Comparison of ENCODE assay signal across 22 cellular contexts in genomic region chr10:81021428-81022129, GRCh38.
A peak's percentile ranks its signal among the peaks of the same experiment; 100 is the strongest.
DNase-seq lines count a peak whose midpoint lies in the region; ATAC-seq and TF ChIP-seq lines count a peak whose summit lies in the region.
"Had no signal": no experiment of that assay in that cellular context is flagged by ENCODE, and none has a peak within 500 bp of the region (broad histone marks: within the 10 kb centered on the region; RNA-seq: fewer than 3 reads in every experiment).

No MANE protein-coding gene starts in this region.

- intact Hi-C loops in colonic mucosa (cut with DNase I): no loop called here

- TF ChIP-seq CTCF in NB4 (IDR thresholded peaks at IDR 0.05; ENCODE audit: low read depth, low read length) (no peak), colonic mucosa (IDR thresholded peaks at IDR 0.05) (no peak)

- H3K36me3 ChIP-seq in colonic mucosa: no peaks in the 10 kb centered on the region
- H3K36me3 ChIP-seq: HAP-1, prostate gland had no signal

- peak; percentile 71 for DNase-seq in NB4 (ENCODE audit: low read depth)
- no peak for DNase-seq in stimulated activated naive B cell treated with anti-CD40 and anti-IgM and Interleukin-4, amounts not matched to agents 10 μg/mL and 1 μg/mL and 100 μg/mL, for 72 hours
- DNase-seq in stimulated activated effector memory CD8-positive, alpha-beta T cell treated with anti-CD3 and anti-CD28 coated beads, Interleukin-12 subunit alpha, Interleukin-12 subunit beta, amount 100 ng/mL, for 72 hours (ENCODE audit: low spot score in 2 of 2): no peak
- DNase-seq in colonic mucosa: no peak
- DNase-seq in COR-L47 (lab: John Stamatoyannopoulos, UW): no peak
- DNase-seq: activated CD4-positive, CD25-positive, alpha-beta regulatory T cell; activated naive CD8-positive, alpha-beta T cell treated with anti-CD3 and anti-CD28 coated beads for 36 hours; hypothalamus; NCI-H187; NCI-H345; nephron progenitor cell; stimulated activated CD4-positive, alpha-beta T cell treated with anti-CD3 and anti-CD28 coated beads, Interleukin-2, amount 100 ng/mL, for 48 hours had no signal

- H3K9ac ChIP-seq in colonic mucosa (ENCODE audit: low read depth in 2 of 2, low read length in 2 of 2): no peak overlapping the region

- no peaks in the 10 kb centered on the region for H3K9me3 ChIP-seq in colonic mucosa
- H3K9me3 ChIP-seq: HAP-1, prostate gland had no signal

- no peaks in the 10 kb centered on the region for H3K4me1 Mint-ChIP-seq in stimulated activated naive B cell treated with anti-CD40 and anti-IgM and Interleukin-4, amounts not matched to agents 10 μg/mL and 1 μg/mL and 100 μg/mL, for 72 hours
- H3K4me1 Mint-ChIP-seq in stimulated activated effector memory CD8-positive, alpha-beta T cell treated with anti-CD3 and anti-CD28 coated beads, Interleukin-12 subunit alpha, Interleukin-12 subunit beta, amount 100 ng/mL, for 72 hours: no peaks in the 10 kb centered on the region

- no peaks in the 10 kb centered on the region for H3K27me3 ChIP-seq in colonic mucosa

- no peaks in the 10 kb centered on the region for H3K36me3 Mint-ChIP-seq in stimulated activated naive B cell treated with anti-CD40 and anti-IgM and Interleukin-4, amounts not matched to agents 10 μg/mL and 1 μg/mL and 100 μg/mL, for 72 hours
- no peaks in the 10 kb centered on the region for H3K36me3 Mint-ChIP-seq in stimulated activated effector memory CD8-positive, alpha-beta T cell treated with anti-CD3 and anti-CD28 coated beads, Interleukin-12 subunit alpha, Interleukin-12 subunit beta, amount 100 ng/mL, for 72 hours
- H3K36me3 Mint-ChIP-seq: activated naive CD8-positive, alpha-beta T cell treated with anti-CD3 and anti-CD28 coated beads for 36 hours; brain; memory B cell had no signal

- no peak overlapping the region for H3K27ac ChIP-seq in colonic mucosa
- H3K27ac ChIP-seq: coronary artery, prostate gland, skin epidermis had no signal

- H3K27me3 Mint-ChIP-seq in stimulated activated naive B cell treated with anti-CD40 and anti-IgM and Interleukin-4, amounts not matched to agents 10 μg/mL and 1 μg/mL and 100 μg/mL, for 72 hours: peaks cover 0 to 6% of the 10 kb centered on the region in 2 donors

- H3K4me1 ChIP-seq in colonic mucosa: no peaks in the 10 kb centered on the region
- H3K4me1 ChIP-seq: HAP-1, prostate gland had no signal

- no peak for TF ChIP-seq POLR2A in NB4 (IDR thresholded peaks at IDR 0.05; ENCODE audit: extremely low read depth, insufficient read length)

- H3K27ac Mint-ChIP-seq in stimulated activated naive B cell treated with anti-CD40 and anti-IgM and Interleukin-4, amounts not matched to agents 10 μg/mL and 1 μg/mL and 100 μg/mL, for 72 hours: no peak overlapping the region
- H3K27ac Mint-ChIP-seq in stimulated activated effector memory CD8-positive, alpha-beta T cell treated with anti-CD3 and anti-CD28 coated beads, Interleukin-12 subunit alpha, Interleukin-12 subunit beta, amount 100 ng/mL, for 72 hours: no peak overlapping the region
- H3K27ac Mint-ChIP-seq: activated naive CD8-positive, alpha-beta T cell treated with anti-CD3 and anti-CD28 coated beads for 36 hours; brain; memory B cell; nephron progenitor cell; T-helper 2 cell treated with Interferon-gamma antibody and Interleukin-4, amounts not matched to agents 5 μg/mL and 100 μg/mL, for 36 hours had no signal

- H3K4me3 ChIP-seq in NB4 (ENCODE audit: low read depth, low read length) (no peak overlapping the region), colonic mucosa (no peak overlapping the region)
- H3K4me3 ChIP-seq: coronary artery, HAP-1, prostate gland, skin epidermis had no signal

- H3K4me3 Mint-ChIP-seq in stimulated activated naive B cell treated with anti-CD40 and anti-IgM and Interleukin-4, amounts not matched to agents 10 μg/mL and 1 μg/mL and 100 μg/mL, for 72 hours: no peak overlapping the region
- no peak overlapping the region for H3K4me3 Mint-ChIP-seq in stimulated activated effector memory CD8-positive, alpha-beta T cell treated with anti-CD3 and anti-CD28 coated beads, Interleukin-12 subunit alpha, Interleukin-12 subunit beta, amount 100 ng/mL, for 72 hours
- H3K4me3 Mint-ChIP-seq: activated naive CD8-positive, alpha-beta T cell treated with anti-CD3 and anti-CD28 coated beads for 36 hours; brain; memory B cell; nephron progenitor cell; T-helper 2 cell treated with Interferon-gamma antibody and Interleukin-4, amounts not matched to agents 5 μg/mL and 100 μg/mL, for 36 hours had no signal

- peak; percentile 78 for ATAC-seq in GM18868 (IDR thresholded peaks at IDR 0.05; ENCODE audit: unreplicated experiment)
- peak; percentile 47 for ATAC-seq in HG02678 (IDR thresholded peaks at IDR 0.05; ENCODE audit: unreplicated experiment)
- ATAC-seq in stimulated activated naive B cell treated with anti-CD40 and anti-IgM and Interleukin-4, amounts not matched to agents 10 μg/mL and 1 μg/mL and 100 μg/mL, for 72 hours (replicated peaks): peak; percentile 48 to 60
- ATAC-seq in stimulated activated effector memory CD8-positive, alpha-beta T cell treated with anti-CD3 and anti-CD28 coated beads, Interleukin-12 subunit alpha, Interleukin-12 subunit beta, amount 100 ng/mL, for 72 hours: no peak
- ATAC-seq: Right ventricle myocardium inferior had no signal

- H3K9me3 Mint-ChIP-seq in stimulated activated naive B cell treated with anti-CD40 and anti-IgM and Interleukin-4, amounts not matched to agents 10 μg/mL and 1 μg/mL and 100 μg/mL, for 72 hours: no peaks in the 10 kb centered on the region
- no peaks in the 10 kb centered on the region for H3K9me3 Mint-ChIP-seq in stimulated activated effector memory CD8-positive, alpha-beta T cell treated with anti-CD3 and anti-CD28 coated beads, Interleukin-12 subunit alpha, Interleukin-12 subunit beta, amount 100 ng/mL, for 72 hours
- H3K9me3 Mint-ChIP-seq: activated naive CD8-positive, alpha-beta T cell treated with anti-CD3 and anti-CD28 coated beads for 36 hours; memory B cell; T-helper 2 cell treated with Interferon-gamma antibody and Interleukin-4, amounts not matched to agents 5 μg/mL and 100 μg/mL, for 36 hours had no signal
